Comparison of ENCODE assay signal across 23 cellular contexts in the genomic region with DNA sequence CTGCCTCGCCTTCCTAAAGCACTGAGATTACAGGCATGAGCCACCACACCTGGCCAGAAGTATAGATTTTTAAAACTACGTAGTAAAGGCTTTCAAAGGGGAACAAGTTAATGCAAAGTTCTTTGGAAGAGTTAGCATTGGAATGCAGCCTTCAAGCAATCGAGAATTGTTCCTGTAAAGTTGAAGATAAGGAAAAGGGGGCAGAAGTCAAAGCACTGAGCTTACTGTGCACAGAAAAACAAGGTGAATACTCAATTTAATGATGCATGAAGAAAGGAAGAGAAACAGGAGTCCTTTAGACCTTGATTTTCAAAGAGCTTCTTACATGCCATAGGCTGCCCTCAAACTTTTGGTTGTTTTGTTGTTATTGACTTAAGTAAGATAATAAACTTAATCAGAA. TPM values are rescaled to one million over a fixed set of nuclear protein-coding genes. Genes with fewer than 3 reads are reported as not detected.
DNase-seq lines count a peak whose midpoint lies in the region; ATAC-seq, FAIRE-seq and TF ChIP-seq lines count a peak whose summit lies in the region.
"Had no signal": no experiment of that assay in that cellular context is flagged by ENCODE, and none has a peak within 500 bp of the region (broad histone marks: within the 10 kb centered on the region; RNA-seq: fewer than 3 reads in every experiment).

No MANE protein-coding gene starts in this region.

- no peak for TF ChIP-seq CTCF in Calu3 (IDR thresholded peaks at IDR 0.05; ENCODE audit: unreplicated experiment)
- TF ChIP-seq CTCF in bronchial epithelial cell (IDR thresholded peaks at IDR 0.05; ENCODE audit: insufficient read depth, low read length, severe bottlenecking): no peak

- H3K27me3 ChIP-seq in bronchial epithelial cell (ENCODE audit: control insufficient read depth, insufficient read depth, low read length): no peaks in the 10 kb centered on the region

- no peaks in the 10 kb centered on the region for H3K9me3 Mint-ChIP-seq in Calu3 (ENCODE audit: low read depth, unreplicated experiment)
- H3K9me3 Mint-ChIP-seq: CD14-positive monocyte, H9 had no signal

- peaks cover 65% of the 10 kb centered on the region for H3K4me1 Mint-ChIP-seq in Calu3 (ENCODE audit: low read depth, unreplicated experiment)

- intact Hi-C loops in Calu3 (cut with micrococcal nuclease; ENCODE audit: unreplicated experiment): loop anchor here (5.0 to 10.0 kb wide), 2 partner anchors 42 to 686 kb away; no protein-coding TSS in a partner anchor

- no peak for ATAC-seq in HG02973 (IDR thresholded peaks at IDR 0.05; ENCODE audit: unreplicated experiment)
- ATAC-seq: Panc1 had no signal

- no peak for DNase-seq in Calu3
- DNase-seq in bronchial epithelial cell (ENCODE audit: low read depth): peak; percentile 17
- DNase-seq in left kidney (ENCODE audit: low read depth, low spot score): peak; percentile 19
- DNase-seq in superior temporal gyrus (ENCODE audit: extremely low spot score): peak; percentile 3
- DNase-seq in germinal center (ENCODE audit: low spot score): no peak
- no peak for DNase-seq in D341Med (ENCODE audit: low spot score)
- DNase-seq: DMS 273 treated with DMSO at 0.1 percent for 48 hours; DMS79 treated with DMSO at 0.1 percent for 48 hours; GM23248; H9; NCI-H1092 treated with DMSO at 0.1 percent for 48 hours; NCI-H146; NCI-H2029; NCI-H345; NCI-H524; NCI-H774; NK-92 treated with Interleukin-12 subunit alpha and Interleukin-12 subunit beta, amount 100 ng/mL, for 24 hours; SJCRH30 had no signal

- no TSS peak for BruUV-seq in Calu3 (replicated peaks; lab: Mats Ljungman, UMichigan)

- CTCF ChIA-PET in Calu3 (lab: Charles Lee): interaction anchor here (0.7 to 1.4 kb wide), 2 partner anchors 41 to 249 kb away, joined by 4 to 5 read pairs; no protein-coding TSS in a partner anchor

- FAIRE-seq in bronchial epithelial cell (lab: Jason Lieb, UNC): no peak
- FAIRE-seq: A204.1 had no signal

- peak overlapping the region; percentile 93 for H3K27ac Mint-ChIP-seq in Calu3 (ENCODE audit: unreplicated experiment)

- H3K36me3 Mint-ChIP-seq in Calu3 (ENCODE audit: insufficient read depth, unreplicated experiment): peaks cover 11% of the 10 kb centered on the region
- H3K36me3 Mint-ChIP-seq: CD14-positive monocyte had no signal

- H3K27me3 Mint-ChIP-seq in Calu3 (ENCODE audit: unreplicated experiment): no peaks in the 10 kb centered on the region

- H3K4me3 ChIP-seq in bronchial epithelial cell (ENCODE audit: low read depth, low read length): no peak overlapping the region
- H3K4me3 ChIP-seq: GM23248, SJCRH30 had no signal

- H3K36me3 ChIP-seq in bronchial epithelial cell (ENCODE audit: control insufficient read depth, insufficient read depth, low read length): no peaks in the 10 kb centered on the region
- H3K36me3 ChIP-seq: SJCRH30 had no signal

- H3K4me3 Mint-ChIP-seq in Calu3 (ENCODE audit: low read depth, unreplicated experiment): no peak overlapping the region
- H3K4me3 Mint-ChIP-seq: H9 had no signal

RNA-seq across cellular contexts. Expression of a gene that starts 29.1 kb away (rescaled TPM):
- total RNA-seq in Calu3 (2022): not detected in 2 replicates
- total RNA-seq in bronchial epithelial cell: under 0.01 TPM in 2 replicates
- total RNA-seq: GM23248, HT1080, SJCRH30 had no signal

Comparison
In these comparisons a context has a peak if more than half of its experiments do, and no peak if none do; other contexts are left out.
1. DNase-seq: peak in bronchial epithelial cell (single experiment), left kidney (single experiment) and superior temporal gyrus (single experiment); none in Calu3 (single experiment), germinal center (single experiment) and D341Med (single experiment).